ENCODE assay signal across 19 cellular contexts in genomic region chr3:107683447-107683846, GRCh38.
DNase-seq lines count a peak whose midpoint lies in the region; ATAC-seq and TF ChIP-seq lines count a peak whose summit lies in the region.
"Had no signal": no experiment of that assay in that cellular context is flagged by ENCODE, and none has a peak within 500 bp of the region (broad histone marks: within the 10 kb centered on the region; RNA-seq: fewer than 3 reads in every experiment).

No MANE protein-coding gene starts in this region.

- DNase-seq in AG10803 (ENCODE audit: low read depth) (peak; percentile 74), IMR-90 (peak; percentile 63), chondrocyte (ENCODE audit: low spot score) (no peak), right cardiac atrium (no peak), stomach (no peak), esophagus muscularis mucosa (ENCODE audit: extremely low spot score) (no peak), MM.1S (no peak)
- no peak for DNase-seq in activated naive CD4-positive, alpha-beta T cell treated with anti-CD3 and anti-CD28 coated beads, Interleukin-2, amount 10 ng/mL, durations not matched to agents 7 days and 5 days
- DNase-seq: activated CD4-positive, alpha-beta memory T cell treated with anti-CD3 and anti-CD28 coated beads, Interleukin-2, amount 10 ng/mL, durations not matched to agents 7 days and 5 days; activated naive CD4-positive, alpha-beta T cell treated with anti-CD3 and anti-CD28 coated beads, Interleukin-2, amount 50 U/mL, for 16 hours; activated T-cell treated with anti-CD3 and anti-CD28 coated beads, Interleukin-2, amount 50 U/mL, for 24 hours; CD4-positive, CD25-positive, alpha-beta regulatory T cell; DMS53; hypothalamus; KBM-7; NCI-H2029; testis had no signal

- H2BK20ac ChIP-seq in IMR-90 (ENCODE audit: low read depth, low read length) = no peak overlapping the region

- no peak overlapping the region for H3K4ac ChIP-seq in IMR-90 (ENCODE audit: low read depth, low read length)

- H3K27ac ChIP-seq in IMR-90 (ENCODE audit: insufficient read depth, low read length) (no peak overlapping the region), right cardiac atrium (ENCODE audit: low read length) (no peak overlapping the region), stomach (no peak overlapping the region), esophagus muscularis mucosa (replicated peaks in 1 of 4) (no peak overlapping the region), MM.1S (ENCODE audit: low read length) (no peak overlapping the region)
- H3K27ac ChIP-seq: breast epithelium, testis had no signal

- H3K27ac Mint-ChIP-seq in chondrocyte (ENCODE audit: unreplicated experiment) = peak overlapping the region; percentile 66
- no peak overlapping the region for H3K27ac Mint-ChIP-seq in activated naive CD4-positive, alpha-beta T cell treated with anti-CD3 and anti-CD28 coated beads, Interleukin-2, amount 10 ng/mL, durations not matched to agents 7 days and 5 days
- H3K27ac Mint-ChIP-seq: activated CD4-positive, alpha-beta memory T cell treated with anti-CD3 and anti-CD28 coated beads, Interleukin-2, amount 10 ng/mL, durations not matched to agents 7 days and 5 days; activated T-cell treated with anti-CD3 and anti-CD28 coated beads, Interleukin-2, amount 50 U/mL, for 24 hours; CD4-positive, CD25-positive, alpha-beta regulatory T cell had no signal

- no peaks in the 10 kb centered on the region for H3K27me3 Mint-ChIP-seq in chondrocyte (ENCODE audit: low read depth)
- no peaks in the 10 kb centered on the region for H3K27me3 Mint-ChIP-seq in activated naive CD4-positive, alpha-beta T cell treated with anti-CD3 and anti-CD28 coated beads, Interleukin-2, amount 10 ng/mL, durations not matched to agents 7 days and 5 days
- H3K27me3 Mint-ChIP-seq: activated CD4-positive, alpha-beta memory T cell treated with anti-CD3 and anti-CD28 coated beads, Interleukin-2, amount 10 ng/mL, durations not matched to agents 7 days and 5 days; activated T-cell treated with anti-CD3 and anti-CD28 coated beads, Interleukin-2, amount 50 U/mL, for 24 hours; CD4-positive, CD25-positive, alpha-beta regulatory T cell had no signal

- no peak overlapping the region for H2BK5ac ChIP-seq in IMR-90 (ENCODE audit: low read depth, low read length, poor library complexity, severe bottlenecking)

- no peak overlapping the region for H2BK15ac ChIP-seq in IMR-90 (ENCODE audit: low read depth, low read length)

- H3K4me1 Mint-ChIP-seq in chondrocyte (ENCODE audit: low read depth) = peaks cover 57% of the 10 kb centered on the region
- peaks cover 22% of the 10 kb centered on the region for H3K4me1 Mint-ChIP-seq in activated naive CD4-positive, alpha-beta T cell treated with anti-CD3 and anti-CD28 coated beads, Interleukin-2, amount 10 ng/mL, durations not matched to agents 7 days and 5 days

- H3K4me1 ChIP-seq in IMR-90 (ENCODE audit: control insufficient read depth, insufficient read depth, low read length) = peaks cover 5% of the 10 kb centered on the region; the same call in 1 of the 2 replicates
- H3K4me1 ChIP-seq in right cardiac atrium (ENCODE audit: control insufficient read depth, insufficient read depth, low read length) = no peaks in the 10 kb centered on the region
- peaks cover 0 to 42% (median 14%) of the 10 kb centered on the region in 4 donors for H3K4me1 ChIP-seq in stomach
- peaks cover 38 to 63% (median 58%) of the 10 kb centered on the region in 4 donors for H3K4me1 ChIP-seq in esophagus muscularis mucosa
- no peaks in the 10 kb centered on the region for H3K4me1 ChIP-seq in MM.1S (ENCODE audit: low read length)
- H3K4me1 ChIP-seq: breast epithelium had no signal

- TF ChIP-seq EP300 in stomach (IDR thresholded peaks at IDR 0.05) = no peak
- TF ChIP-seq EP300 in esophagus muscularis mucosa (IDR thresholded peaks at IDR 0.05) = no peak

- H2AK5ac ChIP-seq in IMR-90 (ENCODE audit: low read depth, low read length) = no peak overlapping the region

- H3K14ac ChIP-seq in IMR-90 (replicated peaks; ENCODE audit: low read depth, low read length) = no peak overlapping the region

- H3K36me3 Mint-ChIP-seq in chondrocyte (ENCODE audit: low read depth) = no peaks in the 10 kb centered on the region
- no peaks in the 10 kb centered on the region for H3K36me3 Mint-ChIP-seq in activated naive CD4-positive, alpha-beta T cell treated with anti-CD3 and anti-CD28 coated beads, Interleukin-2, amount 10 ng/mL, durations not matched to agents 7 days and 5 days
- H3K36me3 Mint-ChIP-seq: CD4-positive, CD25-positive, alpha-beta regulatory T cell had no signal

- no peak overlapping the region for H4K8ac ChIP-seq in IMR-90 (ENCODE audit: low read depth in 2 of 2, low read length in 2 of 2)

- no peak overlapping the region for H2AK9ac ChIP-seq in IMR-90 (replicated peaks; ENCODE audit: low read depth, low read length, poor library complexity)

- peaks cover 2% of the 10 kb centered on the region; the same call in 1 of the 2 replicates for H3K9me3 ChIP-seq in IMR-90 (ENCODE audit: control insufficient read depth, insufficient read depth, low read length)
- H3K9me3 ChIP-seq in right cardiac atrium (ENCODE audit: control insufficient read depth, low read length) = no peaks in the 10 kb centered on the region
- H3K9me3 ChIP-seq in stomach = no peaks in the 10 kb centered on the region
- H3K9me3 ChIP-seq in esophagus muscularis mucosa = no peaks in the 10 kb centered on the region
- no peaks in the 10 kb centered on the region for H3K9me3 ChIP-seq in MM.1S (replicated peaks; ENCODE audit: insufficient read depth, low read length)
- H3K9me3 ChIP-seq: breast epithelium, testis had no signal

- H3K79me2 ChIP-seq in MM.1S (ENCODE audit: low read length) = no peaks in the 10 kb centered on the region

- H3K36me3 ChIP-seq in IMR-90 (ENCODE audit: control insufficient read depth, insufficient read depth, low read length) (no peaks in the 10 kb centered on the region), stomach (no peaks in the 10 kb centered on the region), esophagus muscularis mucosa (no peaks in the 10 kb centered on the region), MM.1S (replicated peaks; ENCODE audit: insufficient read depth, low read length) (no peaks in the 10 kb centered on the region)
- H3K36me3 ChIP-seq: breast epithelium had no signal

- H3K9me2 ChIP-seq in MM.1S (replicated peaks; ENCODE audit: insufficient read depth, low read length) = no peaks in the 10 kb centered on the region

- H3K4me3 ChIP-seq in AG10803 (ENCODE audit: low read length) (no peak overlapping the region), IMR-90 (ENCODE audit: insufficient read depth, low read depth, low read length) (no peak overlapping the region), right cardiac atrium (ENCODE audit: low read length) (no peak overlapping the region), stomach (no peak overlapping the region), esophagus muscularis mucosa (no peak overlapping the region), MM.1S (ENCODE audit: low read length) (no peak overlapping the region)
- H3K4me3 ChIP-seq: breast epithelium, testis had no signal

- H3K9me3 Mint-ChIP-seq in chondrocyte (ENCODE audit: low read depth) = peaks cover 9% of the 10 kb centered on the region
- H3K9me3 Mint-ChIP-seq in activated naive CD4-positive, alpha-beta T cell treated with anti-CD3 and anti-CD28 coated beads, Interleukin-2, amount 10 ng/mL, durations not matched to agents 7 days and 5 days = no peaks in the 10 kb centered on the region
- H3K9me3 Mint-ChIP-seq: activated CD4-positive, alpha-beta memory T cell treated with anti-CD3 and anti-CD28 coated beads, Interleukin-2, amount 10 ng/mL, durations not matched to agents 7 days and 5 days; activated T-cell treated with anti-CD3 and anti-CD28 coated beads, Interleukin-2, amount 50 U/mL, for 24 hours; CD4-positive, CD25-positive, alpha-beta regulatory T cell had no signal

- no peak overlapping the region for H2BK120ac ChIP-seq in IMR-90 (ENCODE audit: low read depth, low read length)

- H3K9me1 ChIP-seq in IMR-90 (ENCODE audit: insufficient read depth, low read length) = no peaks in the 10 kb centered on the region

- in situ Hi-C loops in IMR-90 (cut with MboI; ENCODE audit: low sequenced_read_pairs) = no loop called here

- CTCF ChIA-PET in IMR-90 (lab: Yijun Ruan, JAX) = interaction anchor here (0.9 to 1.0 kb wide), 2 partner anchors 69 to 108 kb away, joined by 3 to 4 read pairs; no protein-coding TSS in a partner anchor
- CTCF ChIA-PET in activated naive CD4-positive, alpha-beta T cell treated with anti-CD3 and anti-CD28 coated beads, Interleukin-2, amount 10 ng/mL, durations not matched to agents 7 days and 5 days (lab: Charles Lee) = interaction anchor here (0.8 to 2.9 kb wide), 3 partner anchors 23 to 244 kb away, joined by 3 to 13 read pairs (median 3); no protein-coding TSS in a partner anchor

- H4K91ac ChIP-seq in IMR-90 (ENCODE audit: insufficient read depth, low read depth, low read length) = no peak overlapping the region

- TF ChIP-seq CTCF in AG10803 (conservative IDR thresholded peaks at IDR 0.05; ENCODE audit: low read length) (no peak), IMR-90 (conservative IDR thresholded peaks at IDR 0.05; ENCODE audit: low read depth, low read length) (no peak), chondrocyte (IDR thresholded peaks at IDR 0.05) (no peak), stomach (IDR thresholded peaks at IDR 0.05) (no peak), esophagus muscularis mucosa (IDR thresholded peaks at IDR 0.05) (no peak), MM.1S (IDR thresholded peaks at IDR 0.05; ENCODE audit: low read length) (no peak)

- TF ChIP-seq RAD21 in IMR-90 (IDR thresholded peaks at IDR 0.05; ENCODE audit: low read length) = no peak

- 20% methylated on average over 1 of the region's 4 CpGs; no CpG with 5 or more reads in 1 of the 2 experiments for WGBS in IMR-90 (ENCODE audit: extremely low coverage in 2 of 2, insufficient read length in 1 of 2), 2 experiments
- 45% methylated on average over 4 of the region's 4 CpGs for WGBS in right cardiac atrium
- WGBS in stomach, 5 donors = 43 to 53% (median 46%) methylated on average over 4 of the region's 4 CpGs
- WGBS in esophagus muscularis mucosa = 52% methylated on average over 4 of the region's 4 CpGs

- H3K18ac ChIP-seq in IMR-90 (ENCODE audit: low read depth, low read length) = no peak overlapping the region

- H3K9ac ChIP-seq in IMR-90 (ENCODE audit: low read depth, low read length) (no peak overlapping the region), MM.1S (ENCODE audit: low read length) (no peak overlapping the region)

- no TSS peak for BruUV-seq in IMR-90 (replicated peaks; lab: Mats Ljungman, UMichigan)

- H3K79me1 ChIP-seq in IMR-90 (ENCODE audit: low read depth in 1 of 2, low read length in 2 of 2) = peaks cover 4 to 12% of the 10 kb centered on the region in 2 experiments; a peak in 2 of 4 replicates

- no peak overlapping the region for H4K5ac ChIP-seq in IMR-90 (ENCODE audit: low read depth, low read length)

- H3K4me3 Mint-ChIP-seq in chondrocyte (ENCODE audit: unreplicated experiment) = no peak overlapping the region
- H3K4me3 Mint-ChIP-seq in activated naive CD4-positive, alpha-beta T cell treated with anti-CD3 and anti-CD28 coated beads, Interleukin-2, amount 10 ng/mL, durations not matched to agents 7 days and 5 days = no peak overlapping the region
- H3K4me3 Mint-ChIP-seq: activated CD4-positive, alpha-beta memory T cell treated with anti-CD3 and anti-CD28 coated beads, Interleukin-2, amount 10 ng/mL, durations not matched to agents 7 days and 5 days; activated T-cell treated with anti-CD3 and anti-CD28 coated beads, Interleukin-2, amount 50 U/mL, for 24 hours had no signal

- H2AFZ ChIP-seq in IMR-90 (replicated peaks; ENCODE audit: low read length, poor library complexity) = no peak overlapping the region
- no peak overlapping the region for H2AFZ ChIP-seq in MM.1S (ENCODE audit: low read length)

- POLR2A ChIA-PET in IMR-90 (lab: Charles Lee; ENCODE audit: unreplicated experiment) = no interaction called here

- H3K23ac ChIP-seq in IMR-90 (ENCODE audit: low read depth, low read length) = no peak overlapping the region

- peak overlapping the region; percentile 3; the same call in 1 of the 2 replicates for H3K4me2 ChIP-seq in IMR-90 (ENCODE audit: low read depth, low read length)
- no peak overlapping the region for H3K4me2 ChIP-seq in MM.1S (ENCODE audit: low read depth, low read length)

- TF ChIP-seq POLR2A in IMR-90 (IDR thresholded peaks at IDR 0.05; ENCODE audit: low read depth, low read length) (no peak), stomach (IDR thresholded peaks at IDR 0.05) (no peak), esophagus muscularis mucosa (IDR thresholded peaks at IDR 0.05; ENCODE audit: low read depth) (no peak)

- ATAC-seq in IMR-90 (ENCODE audit: low read depth) (peak; percentile 69), right cardiac atrium (peak; percentile 65 to 74)
- ATAC-seq: left lobe of liver had no signal

- H4K20me1 ChIP-seq in IMR-90 (ENCODE audit: insufficient read depth, low read length) (no peaks in the 10 kb centered on the region; the same call in 1 of the 2 replicates), MM.1S (ENCODE audit: insufficient read depth, low read length) (no peaks in the 10 kb centered on the region)

- H3K27me3 ChIP-seq in IMR-90 (ENCODE audit: control insufficient read depth, insufficient read depth, low read length) (no peaks in the 10 kb centered on the region), right cardiac atrium (ENCODE audit: control insufficient read depth, insufficient read depth) (no peaks in the 10 kb centered on the region), stomach (no peaks in the 10 kb centered on the region), esophagus muscularis mucosa (no peaks in the 10 kb centered on the region), MM.1S (replicated peaks; ENCODE audit: insufficient read depth, low read length) (no peaks in the 10 kb centered on the region)
- H3K27me3 ChIP-seq: breast epithelium, testis had no signal

- no peak overlapping the region for H3K56ac ChIP-seq in IMR-90 (ENCODE audit: extremely low read depth, insufficient read depth, low read length)

- H3F3A ChIP-seq in MM.1S (ENCODE audit: insufficient read depth, low read length) = no peaks in the 10 kb centered on the region

- intact Hi-C loops in IMR-90 (cut with micrococcal nuclease) (no loop called here), right cardiac atrium (cut with DNase I) (no loop called here), stomach (cut with DNase I; ENCODE audit: low total_unique reads) (no loop called here), esophagus muscularis mucosa (cut with DNase I) (loop anchor here (10.0 kb wide), 1 partner anchor 241 kb away; no protein-coding TSS in a partner anchor)

- dilution Hi-C loops in IMR-90 (cut with HindIII; ENCODE audit: low sequenced_read_pairs, unreplicated experiment) = no loop called here

Comparison
In these comparisons a context has a peak if more than half of its experiments do, and no peak if none do; other contexts are left out.
1. DNase-seq: peak in AG10803 (single experiment) and IMR-90 (single experiment); none in chondrocyte (single experiment), right cardiac atrium (0 of 3), activated naive CD4-positive, alpha-beta T cell treated with anti-CD3 and anti-CD28 coated beads, Interleukin-2, amount 10 ng/mL, durations not matched to agents 7 days and 5 days (single experiment), stomach (single experiment), esophagus muscularis mucosa (single experiment) and MM.1S (single experiment).